11 cellular contexts compared by ENCODE assay signal in the genomic region with DNA sequence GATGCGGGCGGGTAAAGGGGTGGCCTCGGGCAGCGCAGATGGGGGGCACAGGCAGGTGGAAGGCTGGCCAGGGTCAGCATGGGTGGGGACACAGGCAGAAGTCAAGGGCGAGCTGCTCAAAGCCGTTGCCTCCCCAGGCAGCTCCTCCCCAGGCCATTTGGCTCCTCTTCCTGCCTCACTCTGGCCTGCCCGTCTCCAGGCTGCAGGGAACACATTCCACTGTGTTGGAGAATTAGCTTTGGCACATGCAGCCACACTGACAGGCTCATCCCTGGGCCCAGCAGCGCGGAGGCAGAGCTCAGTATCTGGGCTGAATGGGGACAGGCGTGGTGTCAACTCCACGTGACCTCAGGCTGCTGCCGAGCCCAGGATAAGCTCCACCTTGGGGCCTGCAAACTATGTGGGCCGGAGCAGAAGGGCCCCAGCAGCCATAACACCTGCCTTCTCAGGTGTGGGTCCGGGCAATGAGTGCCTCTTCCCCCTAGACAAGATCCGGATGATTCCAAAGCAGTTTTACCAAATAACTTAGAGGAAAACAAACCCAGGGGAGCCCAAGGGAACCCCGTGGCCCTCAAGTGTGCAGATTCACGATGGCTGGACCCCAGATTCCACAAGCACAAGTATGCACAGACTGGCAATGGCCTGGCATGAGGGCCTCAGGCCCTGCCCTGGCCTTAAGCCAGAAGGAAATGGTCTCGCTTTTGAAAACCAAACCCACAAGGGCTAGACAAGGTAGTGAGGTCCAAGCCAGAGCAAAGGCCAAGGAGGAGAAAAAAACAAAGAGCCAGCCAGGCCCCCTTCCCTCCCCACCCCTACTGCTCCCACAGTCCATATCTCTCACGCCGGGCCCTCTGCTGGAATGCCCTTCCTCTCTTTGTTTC. TPM values are rescaled to one million over a fixed set of nuclear protein-coding genes. Genes with fewer than 3 reads are reported as not detected.
A peak's percentile ranks its signal among the peaks of the same experiment; 100 is the strongest.
DNase-seq lines count a peak whose midpoint lies in the region; ATAC-seq and TF ChIP-seq lines count a peak whose summit lies in the region.
"Had no signal": no experiment of that assay in that cellular context is flagged by ENCODE, and none has a peak within 500 bp of the region (broad histone marks: within the 10 kb centered on the region; RNA-seq: fewer than 3 reads in every experiment).

No MANE protein-coding gene starts in this region.

- intact Hi-C loops in tibial artery (cut with DNase I; ENCODE audit: low total_unique reads), result loop anchor here (5.0 kb wide), 1 partner anchor 1180 kb away; the partner anchor contains the start of gene KIF17

- no peaks in the 10 kb centered on the region for H3K36me3 Mint-ChIP-seq in activated naive CD4-positive, alpha-beta T cell treated with anti-CD3 and anti-CD28 coated beads, Interleukin-2, amount 50 U/mL, for 72 hours
- H3K36me3 Mint-ChIP-seq: naive B cell had no signal

- TF ChIP-seq CTCF in Peyer's patch (IDR thresholded peaks at IDR 0.05), result no peak
- no peak for TF ChIP-seq CTCF in fibroblast of villous mesenchyme (IDR thresholded peaks at IDR 0.05; ENCODE audit: insufficient read depth, low read depth, low read length)
- no peak for TF ChIP-seq CTCF in tibial artery (IDR thresholded peaks at IDR 0.05)

- H3K4me1 ChIP-seq in Peyer's patch, result peaks cover 0 to 57% (median 5%) of the 10 kb centered on the region in 4 donors
- peaks cover 54% of the 10 kb centered on the region for H3K4me1 ChIP-seq in mucosa of stomach (ENCODE audit: control insufficient read depth, insufficient read depth, low read length)
- peaks cover 16 to 98% (median 89%) of the 10 kb centered on the region in 4 donors for H3K4me1 ChIP-seq in tibial artery

- no peak overlapping the region for H3K27ac Mint-ChIP-seq in activated naive CD4-positive, alpha-beta T cell treated with anti-CD3 and anti-CD28 coated beads, Interleukin-2, amount 50 U/mL, for 72 hours

- no peak overlapping the region for H3K4me3 ChIP-seq in Peyer's patch
- no peak overlapping the region for H3K4me3 ChIP-seq in fibroblast of villous mesenchyme (ENCODE audit: low read depth, low read length)
- no peak overlapping the region for H3K4me3 ChIP-seq in mucosa of stomach (ENCODE audit: low read length)
- H3K4me3 ChIP-seq in tibial artery, result no peak overlapping the region
- H3K4me3 ChIP-seq: SJSA1 had no signal

- ATAC-seq in HG03521 (IDR thresholded peaks at IDR 0.05; ENCODE audit: unreplicated experiment), result no peak
- no peak for ATAC-seq in activated naive CD4-positive, alpha-beta T cell treated with anti-CD3 and anti-CD28 coated beads, Interleukin-2, amount 50 U/mL, for 72 hours
- no peak for ATAC-seq in activated CD4-positive, CD25-positive, alpha-beta regulatory T cell treated with anti-CD3 and anti-CD28 coated beads, Interleukin-2, amount 50 U/mL, for 24 hours

- H3K27me3 ChIP-seq in Peyer's patch (no peaks in the 10 kb centered on the region), mucosa of stomach (ENCODE audit: control insufficient read depth, insufficient read depth, low read length) (no peaks in the 10 kb centered on the region), tibial artery (no peaks in the 10 kb centered on the region)
- H3K27me3 ChIP-seq: SJSA1 had no signal

- peak overlapping the region; percentile 41 for H3K9ac ChIP-seq in mucosa of stomach (ENCODE audit: low read length)

- H3K9me3 Mint-ChIP-seq in activated naive CD4-positive, alpha-beta T cell treated with anti-CD3 and anti-CD28 coated beads, Interleukin-2, amount 50 U/mL, for 72 hours, result no peaks in the 10 kb centered on the region
- H3K9me3 Mint-ChIP-seq: naive B cell had no signal

- DNase-seq in Peyer's patch, result peak in 2 of 3 donors; percentile 77
- DNase-seq in fibroblast of villous mesenchyme (ENCODE audit: low read depth), result peak; percentile 23
- peak; percentile 89 to 91 for DNase-seq in tibial artery
- DNase-seq in activated naive CD4-positive, alpha-beta T cell treated with anti-CD3 and anti-CD28 coated beads, Interleukin-2, amount 50 U/mL, for 72 hours (ENCODE audit: low spot score in 2 of 2), result no peak
- no peak for DNase-seq in stimulated activated CD4-positive, alpha-beta T cell treated with anti-CD3 and anti-CD28 coated beads, Interleukin-4, amount 100 ng/mL, for 1 hour
- DNase-seq: naive B cell, NCI-H1048 had no signal

- H3K27ac ChIP-seq in Peyer's patch (peak overlapping the region; percentile 50 to 88 (median 66)), tibial artery (peak overlapping the region; percentile 96 to 97)
- H3K27ac ChIP-seq: SJSA1 had no signal

- no peaks in the 10 kb centered on the region for H3K9me3 ChIP-seq in Peyer's patch
- no peaks in the 10 kb centered on the region for H3K9me3 ChIP-seq in mucosa of stomach (ENCODE audit: control insufficient read depth, low read length)
- H3K9me3 ChIP-seq in tibial artery, result no peaks in the 10 kb centered on the region
- H3K9me3 ChIP-seq: SJSA1 had no signal

- H3K36me3 ChIP-seq in Peyer's patch, result peaks cover 0 to 30% (median 0%) of the 10 kb centered on the region in 3 donors
- peaks cover 11% of the 10 kb centered on the region for H3K36me3 ChIP-seq in mucosa of stomach (ENCODE audit: control insufficient read depth, insufficient read depth, low read length)
- H3K36me3 ChIP-seq in tibial artery, result peaks cover 25 to 45% (median 39%) of the 10 kb centered on the region in 3 donors

- TF ChIP-seq POLR2A in Peyer's patch (IDR thresholded peaks at IDR 0.05), result no peak

RNA-seq across cellular contexts. Expression of gene HSPG2, which starts 40.2 kb away (rescaled TPM):
- total RNA-seq in Peyer's patch (100 to 1,000 TPM in 3 of 4 donors, 10 to 100 TPM in 1; 68.7 to 199 (median 122) TPM), fibroblast of villous mesenchyme (166 and 200 TPM in 2 replicates)
- 10 to 100 TPM in 1 of 2 donors, 1 to 10 TPM in 1; 9.2 to 37.3 TPM for total RNA-seq in activated naive CD4-positive, alpha-beta T cell treated with anti-CD3 and anti-CD28 coated beads, Interleukin-2, amount 50 U/mL, for 72 hours

Comparison
In these comparisons a context has a peak if more than half of its experiments do, and no peak if none do; other contexts are left out.
1. DNase-seq: peak in Peyer's patch (2 of 3), fibroblast of villous mesenchyme (single experiment) and tibial artery (2 of 2); none in activated naive CD4-positive, alpha-beta T cell treated with anti-CD3 and anti-CD28 coated beads, Interleukin-2, amount 50 U/mL, for 72 hours (0 of 2) and stimulated activated CD4-positive, alpha-beta T cell treated with anti-CD3 and anti-CD28 coated beads, Interleukin-4, amount 100 ng/mL, for 1 hour (single experiment).